Comparison of ENCODE assay signal across 1 cellular context in genomic region chr11:69132301-69132670, GRCh38.
TF ChIP-seq lines count a peak whose summit lies in the region.

No MANE protein-coding gene starts in this region.

TF ChIP-seq in GM23338, 12 proteins besides CTCF, POLR2A, EP300 and RAD21:
- TF ChIP-seq STAT1 (IDR thresholded peaks at IDR 0.05; ENCODE audit: unreplicated experiment) = no peak
- TF ChIP-seq CREB1 (CRISPR knock-in tag; IDR thresholded peaks at IDR 0.05; ENCODE audit: low read depth) = no peak
- no peak for TF ChIP-seq POLR2AphosphoS5 (IDR thresholded peaks at IDR 0.05; ENCODE audit: low read depth)
- no peak for TF ChIP-seq NANOG (IDR thresholded peaks at IDR 0.05; ENCODE audit: borderline replicate concordance)
- TF ChIP-seq REST (IDR thresholded peaks at IDR 0.05; ENCODE audit: unreplicated experiment) = no peak
- TF ChIP-seq JUNB (IDR thresholded peaks at IDR 0.05; ENCODE audit: unreplicated experiment) = no peak
- no peak for TF ChIP-seq EZH2phosphoT487 (IDR thresholded peaks at IDR 0.05; ENCODE audit: unreplicated experiment)
- TF ChIP-seq ZNF331 (CRISPR knock-in tag; IDR thresholded peaks at IDR 0.05; ENCODE audit: low read depth) = no peak
- no peak for TF ChIP-seq ETS1 (IDR thresholded peaks at IDR 0.05)
- TF ChIP-seq ZNF114 (CRISPR knock-in tag; IDR thresholded peaks at IDR 0.05) = no peak
- TF ChIP-seq ZNF462 (CRISPR knock-in tag; IDR thresholded peaks at IDR 0.05) = no peak
- no peak for TF ChIP-seq EZH2 (IDR thresholded peaks at IDR 0.05; ENCODE audit: low read depth, unreplicated experiment)
